Comparison of ENCODE assay signal across 18 cellular contexts in the genomic region with DNA sequence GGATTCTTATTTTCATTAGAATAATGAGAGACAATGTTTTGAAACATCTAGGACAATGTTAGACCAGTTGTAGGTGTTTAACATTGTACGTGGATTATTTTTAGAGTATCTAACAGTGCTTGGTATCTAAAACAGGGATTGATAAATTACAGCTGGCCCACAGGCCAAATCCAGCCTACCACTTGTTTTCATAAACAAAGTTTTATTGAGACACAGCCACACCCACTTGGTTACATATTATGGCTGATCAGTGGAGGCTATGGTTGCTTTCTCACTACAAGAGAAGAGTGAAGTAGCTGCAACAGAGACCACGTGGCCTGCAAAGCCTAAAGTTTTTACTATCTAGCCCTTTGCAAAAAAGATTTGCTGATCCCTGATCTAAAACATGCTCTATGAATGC.
"Had no signal": no experiment of that assay in that cellular context is flagged by ENCODE, and none has a peak within 500 bp of the region (broad histone marks: within the 10 kb centered on the region; RNA-seq: fewer than 3 reads in every experiment).

No MANE protein-coding gene starts in this region.

- H3K79me2 ChIP-seq: parathyroid adenoma had no signal

- H3K9ac ChIP-seq: parathyroid adenoma had no signal

- H3K36me3 ChIP-seq: stomach had no signal

- H3K9me3 ChIP-seq: body of pancreas, stomach, testis had no signal

- ATAC-seq: activated CD8-positive, alpha-beta T cell treated with anti-CD3 and anti-CD28 coated beads, Interleukin-2, amount 10 ng/mL, durations not matched to agents 7 days and 5 days; body of pancreas; naive thymus-derived CD8-positive, alpha-beta T cell had no signal

- H3K4me1 ChIP-seq: parathyroid adenoma had no signal

- H2AFZ ChIP-seq: parathyroid adenoma had no signal

- H3K27me3 ChIP-seq: body of pancreas, stomach, testis had no signal

- H3K4me3 ChIP-seq: body of pancreas, stomach, testis had no signal

- DNase-seq: activated CD4-positive, alpha-beta T cell treated with anti-CD3 and anti-CD28 coated beads, Interleukin-2, amount 10 ng/mL, durations not matched to agents 7 days and 5 days; activated CD4-positive, CD25-positive, alpha-beta regulatory T cell; activated CD8-positive, alpha-beta T cell treated with anti-CD3 and anti-CD28 coated beads, Interleukin-2, amount 10 ng/mL, durations not matched to agents 7 days and 5 days; activated naive CD4-positive, alpha-beta T cell treated with Interleukin-2 at 50 U/mL for 16 hours; activated naive CD8-positive, alpha-beta T cell treated with anti-CD3 and anti-CD28 coated beads, Interleukin-2, amount 10 ng/mL, durations not matched to agents 7 days and 5 days; activated T-cell treated with anti-CD3 and anti-CD28 coated beads, Interleukin-2, amount 50 U/mL, for 24 hours; amygdala; body of pancreas; effector CD8-positive, alpha-beta T cell; immature natural killer cell; kidney glomerular epithelial cell; left ventricle myocardium superior; naive thymus-derived CD8-positive, alpha-beta T cell; SIG-M5; stomach; T1000; testis had no signal

- H3K27ac ChIP-seq: body of pancreas, parathyroid adenoma, testis had no signal
